ENCODE assay signal across 8 cellular contexts in the genomic region with DNA sequence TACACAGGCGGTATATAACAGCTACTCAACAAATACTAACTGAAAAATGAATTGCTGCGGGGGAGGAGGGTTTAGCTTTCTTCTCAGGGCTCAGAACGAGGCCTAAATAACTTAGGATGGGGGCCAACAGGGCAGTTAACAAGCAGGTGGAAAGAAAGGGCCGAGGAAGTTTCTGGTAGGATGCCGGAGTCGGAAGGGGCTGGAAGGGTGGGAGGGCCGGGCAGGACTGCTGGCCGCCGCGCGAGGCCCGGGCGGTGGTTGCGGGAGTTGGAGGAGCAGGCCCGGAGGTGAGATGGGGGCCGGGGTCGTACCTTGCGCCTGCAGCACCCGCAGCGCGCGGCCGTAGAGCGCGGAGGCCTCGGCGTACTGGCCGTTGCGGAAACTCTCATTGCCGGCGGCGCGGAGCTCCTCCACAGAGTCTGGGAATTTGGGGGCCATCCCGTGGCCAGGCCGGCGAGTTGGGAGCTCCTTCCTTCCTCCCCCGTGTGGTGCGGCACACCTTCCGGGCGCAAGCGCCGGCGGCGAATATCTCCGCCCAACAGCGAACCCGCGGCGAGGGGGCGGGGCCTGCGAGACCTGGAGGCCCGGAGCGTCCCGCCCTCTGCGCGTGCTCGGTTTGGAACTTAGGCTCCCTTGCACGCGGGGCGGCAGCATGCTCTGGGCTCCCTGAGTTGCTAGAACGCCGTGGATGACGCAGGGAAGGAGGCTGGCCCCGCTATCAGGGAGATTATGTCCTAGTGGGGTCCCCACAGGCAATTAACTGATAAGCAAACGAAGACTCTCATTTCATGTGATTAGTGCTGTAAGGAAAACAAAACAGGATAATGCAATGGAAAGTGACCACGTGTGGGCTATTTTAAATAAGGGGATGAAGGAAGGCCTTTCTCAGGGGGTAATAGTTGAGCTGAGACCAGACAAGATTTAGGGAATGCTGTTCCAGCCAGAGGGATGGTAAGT. TPM values are rescaled to one million over a fixed set of nuclear protein-coding genes. Genes with fewer than 3 reads are reported as not detected.
A peak's percentile ranks its signal among the peaks of the same experiment; 100 is the strongest.
DNase-seq lines count a peak whose midpoint lies in the region; ATAC-seq and TF ChIP-seq lines count a peak whose summit lies in the region.

A gene with protein sequence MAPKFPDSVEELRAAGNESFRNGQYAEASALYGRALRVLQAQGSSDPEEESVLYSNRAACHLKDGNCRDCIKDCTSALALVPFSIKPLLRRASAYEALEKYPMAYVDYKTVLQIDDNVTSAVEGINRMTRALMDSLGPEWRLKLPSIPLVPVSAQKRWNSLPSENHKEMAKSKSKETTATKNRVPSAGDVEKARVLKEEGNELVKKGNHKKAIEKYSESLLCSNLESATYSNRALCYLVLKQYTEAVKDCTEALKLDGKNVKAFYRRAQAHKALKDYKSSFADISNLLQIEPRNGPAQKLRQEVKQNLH (minus strand): TSS at position 502 of the 957 bp plus-strand sequence. CDS start 64 bp downstream, at position 438.

- DNase-seq in CD14-positive monocyte (ENCODE audit: low spot score) = peak; percentile 82
- DNase-seq in NCI-H774 (lab: John Stamatoyannopoulos, UW) = peak; percentile 90
- DNase-seq in activated CD4-positive, alpha-beta T cell treated with anti-CD3 and anti-CD28 coated beads, Interleukin-2, amount 50 U/mL, for 4 hours = peak; percentile 94 to 95
- DNase-seq in left lung = peak; percentile 96 to 100
- peak; percentile 96 for DNase-seq in stimulated activated CD4-positive, alpha-beta T cell treated with anti-CD3 and anti-CD28 coated beads, Interleukin-2, amount 100 ng/mL, for 4 hours (ENCODE audit: low read depth)

- ATAC-seq in GM19397 (IDR thresholded peaks at IDR 0.05; ENCODE audit: unreplicated experiment) (peak; percentile 88), HG03565 (IDR thresholded peaks at IDR 0.05; ENCODE audit: unreplicated experiment) (peak; percentile 79), left lung (peak; percentile 99)

- H3K36me3 ChIP-seq in left lung = peaks cover 0 to 18% of the 10 kb centered on the region in 2 donors

- peak within 1 kb of the TSS; percentile 70 to 89 (median 82) for H3K27ac Mint-ChIP-seq in CD14-positive monocyte
- peak within 1 kb of the TSS; percentile 76 for H3K27ac Mint-ChIP-seq in dendritic cell treated with granulocyte-macrophage colony-stimulating factor and Interleukin-4, amounts not matched to agents 40 ng/mL and 50 ng/mL, for 4 days

- intact Hi-C loops in CD14-positive monocyte (cut with micrococcal nuclease) (loop anchor here in 1 of 2 donors (5.0 to 10.0 kb wide), 2 partner anchors 37 to 315 kb away; no protein-coding TSS in a partner anchor), left lung (cut with DNase I) (no loop called here)
- intact Hi-C loops in dendritic cell treated with granulocyte-macrophage colony-stimulating factor and Interleukin-4, amounts not matched to agents 40 ng/mL and 50 ng/mL, for 4 days (cut with micrococcal nuclease) = loop anchor here (5.0 kb wide), 1 partner anchor 32 kb away; no protein-coding TSS in a partner anchor

- TF ChIP-seq CTCF in CD14-positive monocyte (IDR thresholded peaks at IDR 0.05) = no peak
- TF ChIP-seq CTCF in left lung (IDR thresholded peaks at IDR 0.05) = no peak

- H3K4me3 ChIP-seq in left lung = peak within 1 kb of the TSS; percentile 72 to 94

- H3K9me3 ChIP-seq in left lung = no peaks in the 10 kb centered on the region

- H3K9me3 Mint-ChIP-seq in CD14-positive monocyte = no peaks in the 10 kb centered on the region
- H3K9me3 Mint-ChIP-seq in dendritic cell treated with granulocyte-macrophage colony-stimulating factor and Interleukin-4, amounts not matched to agents 40 ng/mL and 50 ng/mL, for 4 days = no peaks in the 10 kb centered on the region

- no peaks in the 10 kb centered on the region for H3K27me3 ChIP-seq in left lung

- peaks cover 40% of the 10 kb centered on the region for H3K4me1 Mint-ChIP-seq in CD14-positive monocyte
- H3K4me1 Mint-ChIP-seq in dendritic cell treated with granulocyte-macrophage colony-stimulating factor and Interleukin-4, amounts not matched to agents 40 ng/mL and 50 ng/mL, for 4 days (ENCODE audit: low read depth) = peaks cover 48% of the 10 kb centered on the region

- H3K36me3 Mint-ChIP-seq in CD14-positive monocyte = peaks cover 15 to 25% of the 10 kb centered on the region in 2 donors
- H3K36me3 Mint-ChIP-seq in dendritic cell treated with granulocyte-macrophage colony-stimulating factor and Interleukin-4, amounts not matched to agents 40 ng/mL and 50 ng/mL, for 4 days (ENCODE audit: low read depth) = peaks cover 19% of the 10 kb centered on the region

- peaks cover 9 to 26% of the 10 kb centered on the region in 2 donors for H3K4me1 ChIP-seq in left lung

- no peaks in the 10 kb centered on the region for H3K27me3 Mint-ChIP-seq in CD14-positive monocyte (ENCODE audit: low read depth in 3 of 3)
- H3K27me3 Mint-ChIP-seq in dendritic cell treated with granulocyte-macrophage colony-stimulating factor and Interleukin-4, amounts not matched to agents 40 ng/mL and 50 ng/mL, for 4 days = no peaks in the 10 kb centered on the region

- peak within 1 kb of the TSS; percentile 79 to 81 for H3K27ac ChIP-seq in left lung

- peak within 1 kb of the TSS; percentile 90 to 98 for H3K4me3 Mint-ChIP-seq in CD14-positive monocyte
- H3K4me3 Mint-ChIP-seq in dendritic cell treated with granulocyte-macrophage colony-stimulating factor and Interleukin-4, amounts not matched to agents 40 ng/mL and 50 ng/mL, for 4 days = peak within 1 kb of the TSS; percentile 86

RNA-seq across cellular contexts. Expression of the gene that starts here (rescaled TPM):
- 1 to 10 TPM; 6.4 to 9.1 TPM for polyA plus RNA-seq in CD14-positive monocyte
- 10 to 100 TPM; 18.1 to 18.6 TPM for total RNA-seq in left lung

Comparison
In these comparisons a context has a peak if more than half of its experiments do, and no peak if none do; other contexts are left out.
1. Peak in every context shown above with its lines: DNase-seq, ATAC-seq, H3K4me3 ChIP-seq and H3K27ac ChIP-seq.